In genomic region chr11:1404461-1405185, GRCh38 we compare ENCODE assay signal across 1 cellular context.
TF ChIP-seq lines count a peak whose summit lies in the region.

No MANE protein-coding gene starts in this region.

TF ChIP-seq in H1, 55 proteins besides CTCF, POLR2A, EP300 and RAD21:
- no peak for TF ChIP-seq RNF2 (IDR thresholded peaks at IDR 0.05; ENCODE audit: borderline replicate concordance, low read depth, low read length, missing control alignments, poor library complexity, severe bottlenecking)
- TF ChIP-seq ATF3 (IDR thresholded peaks at IDR 0.05; ENCODE audit: insufficient read depth, low read depth, low read length), result no peak
- TF ChIP-seq CEBPB (IDR thresholded peaks at IDR 0.05; ENCODE audit: low read depth, low read length), result no peak
- no peak for TF ChIP-seq CREB1 (IDR thresholded peaks at IDR 0.05)
- no peak for TF ChIP-seq RBBP5 (IDR thresholded peaks at IDR 0.05; ENCODE audit: borderline replicate concordance, low read depth, low read length)
- TF ChIP-seq POU5F1 (IDR thresholded peaks at IDR 0.05; ENCODE audit: low read depth, low read length), result no peak
- TF ChIP-seq SIRT6 (IDR thresholded peaks at IDR 0.05; ENCODE audit: low read length), result no peak
- no peak for TF ChIP-seq USF2 (IDR thresholded peaks at IDR 0.05; ENCODE audit: low read length)
- TF ChIP-seq SP2 (IDR thresholded peaks at IDR 0.05; ENCODE audit: low read length), result no peak
